13 cellular contexts compared by ENCODE assay signal in genomic region chr10:7457478-7458316, GRCh38. TPM values are rescaled to one million over a fixed set of nuclear protein-coding genes. Genes with fewer than 3 reads are reported as not detected.
DNase-seq lines count a peak whose midpoint lies in the region; ATAC-seq and TF ChIP-seq lines count a peak whose summit lies in the region.
"Had no signal": no experiment of that assay in that cellular context is flagged by ENCODE, and none has a peak within 500 bp of the region (broad histone marks: within the 10 kb centered on the region; RNA-seq: fewer than 3 reads in every experiment).

No MANE protein-coding gene starts in this region.

- H3K27me3 ChIP-seq in heart left ventricle: no peaks in the 10 kb centered on the region
- H3K27me3 ChIP-seq in upper lobe of right lung: no peaks in the 10 kb centered on the region

- TF ChIP-seq CTCF in heart left ventricle (IDR thresholded peaks at IDR 0.05) (no peak), upper lobe of right lung (IDR thresholded peaks at IDR 0.05) (no peak)

- no peak for DNase-seq in heart left ventricle
- DNase-seq in cardiac septum (ENCODE audit: low spot score): no peak
- DNase-seq in MV-4-11 (lab: John Stamatoyannopoulos, UW): peak; percentile 88
- no peak for DNase-seq in upper lobe of right lung
- DNase-seq in activated CD4-positive, alpha-beta T cell treated with anti-CD3 and anti-CD28 coated beads for 36 hours: no peak
- DNase-seq in T1000 (lab: John Stamatoyannopoulos, UW): no peak
- DNase-seq: activated T-cell treated with anti-CD3 and anti-CD28 coated beads, Interleukin-2, amount 50 U/mL, for 4 hours; nephron progenitor cell had no signal

- H3K4me3 Mint-ChIP-seq in activated CD4-positive, alpha-beta T cell treated with anti-CD3 and anti-CD28 coated beads for 36 hours: no peak overlapping the region
- H3K4me3 Mint-ChIP-seq: activated T-cell treated with anti-CD3 and anti-CD28 coated beads, Interleukin-2, amount 50 U/mL, for 4 hours; central memory CD8-positive, alpha-beta T cell; nephron progenitor cell; type B pancreatic cell had no signal

- H3K36me3 ChIP-seq in heart left ventricle (no peaks in the 10 kb centered on the region), upper lobe of right lung (no peaks in the 10 kb centered on the region)

- H3K9me3 ChIP-seq in heart left ventricle (no peaks in the 10 kb centered on the region), upper lobe of right lung (no peaks in the 10 kb centered on the region)
- H3K9me3 ChIP-seq: A549 had no signal

- no peaks in the 10 kb centered on the region for H3K36me3 Mint-ChIP-seq in activated CD4-positive, alpha-beta T cell treated with anti-CD3 and anti-CD28 coated beads for 36 hours (ENCODE audit: low read depth)
- H3K36me3 Mint-ChIP-seq: type B pancreatic cell had no signal

- no peak overlapping the region for H3K27ac Mint-ChIP-seq in activated CD4-positive, alpha-beta T cell treated with anti-CD3 and anti-CD28 coated beads for 36 hours
- H3K27ac Mint-ChIP-seq: nephron progenitor cell, type B pancreatic cell had no signal

- no peaks in the 10 kb centered on the region for H3K9me3 Mint-ChIP-seq in activated CD4-positive, alpha-beta T cell treated with anti-CD3 and anti-CD28 coated beads for 36 hours (ENCODE audit: low read depth)
- H3K9me3 Mint-ChIP-seq: type B pancreatic cell had no signal

- no peak for TF ChIP-seq POLR2A in heart left ventricle (IDR thresholded peaks at IDR 0.05)

- POLR2A ChIA-PET in activated CD4-positive, alpha-beta T cell treated with anti-CD3 and anti-CD28 coated beads for 36 hours (lab: Charles Lee): no interaction called here

- intact Hi-C loops in heart left ventricle (cut with DNase I) (no loop called here), cardiac septum (cut with DNase I) (no loop called here), upper lobe of right lung (cut with DNase I) (no loop called here)
- intact Hi-C loops in activated CD4-positive, alpha-beta T cell treated with anti-CD3 and anti-CD28 coated beads for 36 hours (cut with DNase I, micrococcal nuclease): no loop called here

- CTCF ChIA-PET in activated CD4-positive, alpha-beta T cell treated with anti-CD3 and anti-CD28 coated beads for 36 hours (lab: Charles Lee): no interaction called here

- H3K4me1 ChIP-seq in heart left ventricle: peaks cover 0 to 19% (median 0%) of the 10 kb centered on the region in 12 donors
- H3K4me1 ChIP-seq in upper lobe of right lung: no peaks in the 10 kb centered on the region
- H3K4me1 ChIP-seq: A549 had no signal

- ATAC-seq in heart left ventricle (peak; percentile 42 to 68 (median 53)), HG02798 (IDR thresholded peaks at IDR 0.05; ENCODE audit: poor library complexity, unreplicated experiment) (peak; percentile 85), upper lobe of right lung (peak; percentile 81), HG03045 (IDR thresholded peaks at IDR 0.05; ENCODE audit: unreplicated experiment) (no peak)
- no peak for ATAC-seq in activated CD4-positive, alpha-beta T cell treated with anti-CD3 and anti-CD28 coated beads for 36 hours
- ATAC-seq: A549; activated T-cell treated with anti-CD3 and anti-CD28 coated beads, Interleukin-2, amount 50 U/mL, for 4 hours had no signal

- H3K27ac ChIP-seq in heart left ventricle (peak overlapping the region in 1 of 12 donors; percentile 66), upper lobe of right lung (no peak overlapping the region)
- H3K27ac ChIP-seq: A549 had no signal

- no peak overlapping the region for H3K4me3 ChIP-seq in heart left ventricle
- no peak overlapping the region for H3K4me3 ChIP-seq in upper lobe of right lung
- H3K4me3 ChIP-seq: A549 had no signal

- WGBS in heart left ventricle, 4 donors: 89 to 91% (median 89%) methylated on average over 14 of the region's 14 CpGs

- H3K27me3 Mint-ChIP-seq in activated CD4-positive, alpha-beta T cell treated with anti-CD3 and anti-CD28 coated beads for 36 hours: no peaks in the 10 kb centered on the region
- H3K27me3 Mint-ChIP-seq: central memory CD8-positive, alpha-beta T cell had no signal

- H3K4me1 Mint-ChIP-seq in activated CD4-positive, alpha-beta T cell treated with anti-CD3 and anti-CD28 coated beads for 36 hours: no peaks in the 10 kb centered on the region
- H3K4me1 Mint-ChIP-seq: central memory CD8-positive, alpha-beta T cell had no signal

RNA-seq across cellular contexts. Expression of gene SFMBT2, which starts 46.9 kb away (rescaled TPM):
- 10 to 100 TPM in 4 of 9 donors, 1 to 10 TPM in 5; 3.7 to 25.8 (median 10.0) TPM for total RNA-seq in heart left ventricle
- polyA plus RNA-seq in heart left ventricle: 1 to 10 TPM; 2.6 to 9.6 TPM
- total RNA-seq in cardiac septum: 14.2 TPM
- 16.1 TPM for total RNA-seq in upper lobe of right lung
- 10 to 100 TPM; 17.6 to 18.0 TPM for total RNA-seq in activated CD4-positive, alpha-beta T cell treated with anti-CD3 and anti-CD28 coated beads for 36 hours

Comparison
In these comparisons a context has a peak if more than half of its experiments do, and no peak if none do; other contexts are left out.
1. ATAC-seq: peak in heart left ventricle (4 of 4), HG02798 (single experiment) and upper lobe of right lung (single experiment); none in activated CD4-positive, alpha-beta T cell treated with anti-CD3 and anti-CD28 coated beads for 36 hours (single experiment) and HG03045 (single experiment).